ENCODE assay signal across 9 cellular contexts in the genomic region with DNA sequence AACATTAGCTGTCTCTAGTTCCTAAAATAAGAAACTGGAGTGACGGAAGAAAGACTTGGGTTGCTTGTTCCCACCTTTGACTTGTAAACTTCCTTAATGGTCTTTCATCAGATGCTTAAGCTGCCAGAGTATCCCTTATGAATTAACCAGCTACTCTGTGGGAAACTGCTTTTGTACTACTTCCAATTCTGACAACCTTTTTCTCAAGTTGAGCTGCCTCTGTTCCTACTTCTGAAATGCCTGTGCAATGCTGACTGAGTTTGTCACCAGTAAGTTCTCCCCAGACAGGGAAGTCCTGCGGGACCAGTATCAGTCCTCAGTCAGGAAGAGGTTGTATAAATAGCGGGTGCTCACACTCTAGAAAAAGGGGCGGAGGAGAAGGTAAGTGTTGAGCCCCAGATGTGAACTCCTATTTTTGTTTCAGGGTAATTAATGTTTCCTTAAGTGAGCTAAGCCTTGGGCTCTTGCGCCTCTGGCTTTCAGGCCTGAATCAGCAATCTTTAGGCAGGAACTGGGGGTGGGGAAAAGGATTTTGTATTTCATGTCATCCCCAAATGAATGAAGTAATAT.
DNase-seq lines count a peak whose midpoint lies in the region; ATAC-seq and TF ChIP-seq lines count a peak whose summit lies in the region.
"Had no signal": no experiment of that assay in that cellular context is flagged by ENCODE, and none has a peak within 500 bp of the region (broad histone marks: within the 10 kb centered on the region; RNA-seq: fewer than 3 reads in every experiment).

No MANE protein-coding gene starts in this region.

- DNase-seq in NOMO-1 treated with DMSO at 0.1 percent for 48 hours (lab: John Stamatoyannopoulos, UW; ENCODE audit: unreplicated experiment) (peak; percentile 24), heart right ventricle (peak in 1 of 2 donors; percentile 9), glomerular visceral epithelial cell (ENCODE audit: extremely low spot score) (no peak)
- DNase-seq: activated CD4-positive, CD25-positive, alpha-beta regulatory T cell; GOT3 had no signal

- no peak for TF ChIP-seq CTCF in HEK293 (tag by site-specific recombination; IDR thresholded peaks at IDR 0.05)
- peak in 3 of 9 donors; percentile 8 to 28 (median 11) for TF ChIP-seq CTCF in heart right ventricle (IDR thresholded peaks at IDR 0.05)

- peak overlapping the region; percentile 9 to 42 (median 10) for H3K9ac ChIP-seq in skeletal muscle tissue (ENCODE audit: low read depth in 1 of 3, low read length in 3 of 3)

- no peak overlapping the region for H3K4me3 ChIP-seq in HEK293 (ENCODE audit: low read depth, low read length)
- H3K4me3 ChIP-seq in heart right ventricle = no peak overlapping the region
- H3K4me3 ChIP-seq in skeletal muscle tissue (ENCODE audit: low read length in 3 of 3) = peak overlapping the region; percentile 19 to 34 (median 29)

- POLR2A ChIA-PET in HEK293 (lab: Yijun Ruan, JAX) = interaction anchor here (0.7 kb wide), 1 partner anchor 66 kb away, joined by 3 read pairs; no protein-coding TSS in a partner anchor

- H3K36me3 ChIP-seq in HEK293 (ENCODE audit: control insufficient read depth in 2 of 2, insufficient read depth in 1 of 2, low read length in 2 of 2) (no peaks in the 10 kb centered on the region), heart right ventricle (no peaks in the 10 kb centered on the region), skeletal muscle tissue (ENCODE audit: control insufficient read depth in 3 of 3, insufficient read depth in 3 of 3, low read length in 3 of 3) (no peaks in the 10 kb centered on the region)

- ATAC-seq in heart right ventricle (peak in 7 of 8 donors; percentile 16 to 78 (median 55)), HG02763 (IDR thresholded peaks at IDR 0.05; ENCODE audit: unreplicated experiment) (no peak), HG03442 (IDR thresholded peaks at IDR 0.05; ENCODE audit: unreplicated experiment) (no peak)

- intact Hi-C loops in heart right ventricle (cut with DNase I) = loop anchor here in 2 of 10 donors (5.0 kb wide), 2 partner anchors 36 to 41 kb away; no protein-coding TSS in a partner anchor

- 25% methylated on average over 5 of the region's 5 CpGs for WGBS in heart right ventricle, 2 donors

- CTCF ChIA-PET in HEK293 (lab: Yijun Ruan, JAX) = interaction anchor here (1.1 to 2.0 kb wide), 5 partner anchors 8 to 265 kb away, joined by 4 to 10 read pairs (median 6); no protein-coding TSS in a partner anchor

- H3K27me3 ChIP-seq in heart right ventricle (no peaks in the 10 kb centered on the region), skeletal muscle tissue (ENCODE audit: control insufficient read depth in 3 of 3, insufficient read depth in 3 of 3, low read length in 3 of 3) (no peaks in the 10 kb centered on the region)

- H3K27ac ChIP-seq in HEK293 (ENCODE audit: extremely low read depth, low read depth, low read length) (peak overlapping the region; percentile 52; the same call in 1 of the 2 replicates), heart right ventricle (peak overlapping the region in 3 of 10 donors; percentile 8 to 41 (median 33)), skeletal muscle tissue (ENCODE audit: low read depth, low read length) (peak overlapping the region; percentile 66)

- H3K9me3 ChIP-seq in HEK293 (ENCODE audit: control insufficient read depth, insufficient read depth, low read depth, low read length) (no peaks in the 10 kb centered on the region), heart right ventricle (no peaks in the 10 kb centered on the region), skeletal muscle tissue (ENCODE audit: control insufficient read depth in 3 of 3, low read length in 3 of 3) (no peaks in the 10 kb centered on the region)

- H3K4me1 ChIP-seq in HEK293 (ENCODE audit: control insufficient read depth, insufficient read depth, low read length) = peaks cover 24% of the 10 kb centered on the region
- peaks cover 0 to 33% (median 18%) of the 10 kb centered on the region in 9 donors for H3K4me1 ChIP-seq in heart right ventricle
- peaks cover 42 to 59% (median 51%) of the 10 kb centered on the region in 3 donors for H3K4me1 ChIP-seq in skeletal muscle tissue (ENCODE audit: control insufficient read depth in 3 of 3, insufficient read depth in 3 of 3, low read length in 3 of 3)

TF ChIP-seq in HEK293, 187 proteins besides CTCF, POLR2A, EP300 and RAD21 (continues in another document):
- TF ChIP-seq, protein P1, sequence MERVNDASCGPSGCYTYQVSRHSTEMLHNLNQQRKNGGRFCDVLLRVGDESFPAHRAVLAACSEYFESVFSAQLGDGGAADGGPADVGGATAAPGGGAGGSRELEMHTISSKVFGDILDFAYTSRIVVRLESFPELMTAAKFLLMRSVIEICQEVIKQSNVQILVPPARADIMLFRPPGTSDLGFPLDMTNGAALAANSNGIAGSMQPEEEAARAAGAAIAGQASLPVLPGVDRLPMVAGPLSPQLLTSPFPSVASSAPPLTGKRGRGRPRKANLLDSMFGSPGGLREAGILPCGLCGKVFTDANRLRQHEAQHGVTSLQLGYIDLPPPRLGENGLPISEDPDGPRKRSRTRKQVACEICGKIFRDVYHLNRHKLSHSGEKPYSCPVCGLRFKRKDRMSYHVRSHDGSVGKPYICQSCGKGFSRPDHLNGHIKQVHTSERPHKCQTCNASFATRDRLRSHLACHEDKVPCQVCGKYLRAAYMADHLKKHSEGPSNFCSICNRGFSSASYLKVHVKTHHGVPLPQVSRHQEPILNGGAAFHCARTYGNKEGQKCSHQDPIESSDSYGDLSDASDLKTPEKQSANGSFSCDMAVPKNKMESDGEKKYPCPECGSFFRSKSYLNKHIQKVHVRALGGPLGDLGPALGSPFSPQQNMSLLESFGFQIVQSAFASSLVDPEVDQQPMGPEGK (tag by site-specific recombination; IDR thresholded peaks at IDR 0.05) = 0 out of 2 replicates have a peak, but pooled peaks have one; percentile 47
- TF ChIP-seq ZNF830 (tag by site-specific recombination; IDR thresholded peaks at IDR 0.05; ENCODE audit: low read depth) (no peak), ZNF280D (tag by site-specific recombination; IDR thresholded peaks at IDR 0.05) (no peak), ZFP3 (tag by site-specific recombination; IDR thresholded peaks at IDR 0.05; ENCODE audit: low read depth) (no peak), ZNF10 (tag by site-specific recombination; IDR thresholded peaks at IDR 0.05) (no peak), ZNF426 (tag by site-specific recombination; IDR thresholded peaks at IDR 0.05) (no peak), ELK4 (IDR thresholded peaks at IDR 0.05; ENCODE audit: borderline replicate concordance, low read depth, low read length) (no peak), SP2 (tag by site-specific recombination; IDR thresholded peaks at IDR 0.05) (no peak), BCL11B (tag by site-specific recombination; IDR thresholded peaks at IDR 0.05; ENCODE audit: low read depth) (no peak), ZNF394 (tag by site-specific recombination; IDR thresholded peaks at IDR 0.05; ENCODE audit: borderline replicate concordance) (no peak)
- TF ChIP-seq, protein P2, sequence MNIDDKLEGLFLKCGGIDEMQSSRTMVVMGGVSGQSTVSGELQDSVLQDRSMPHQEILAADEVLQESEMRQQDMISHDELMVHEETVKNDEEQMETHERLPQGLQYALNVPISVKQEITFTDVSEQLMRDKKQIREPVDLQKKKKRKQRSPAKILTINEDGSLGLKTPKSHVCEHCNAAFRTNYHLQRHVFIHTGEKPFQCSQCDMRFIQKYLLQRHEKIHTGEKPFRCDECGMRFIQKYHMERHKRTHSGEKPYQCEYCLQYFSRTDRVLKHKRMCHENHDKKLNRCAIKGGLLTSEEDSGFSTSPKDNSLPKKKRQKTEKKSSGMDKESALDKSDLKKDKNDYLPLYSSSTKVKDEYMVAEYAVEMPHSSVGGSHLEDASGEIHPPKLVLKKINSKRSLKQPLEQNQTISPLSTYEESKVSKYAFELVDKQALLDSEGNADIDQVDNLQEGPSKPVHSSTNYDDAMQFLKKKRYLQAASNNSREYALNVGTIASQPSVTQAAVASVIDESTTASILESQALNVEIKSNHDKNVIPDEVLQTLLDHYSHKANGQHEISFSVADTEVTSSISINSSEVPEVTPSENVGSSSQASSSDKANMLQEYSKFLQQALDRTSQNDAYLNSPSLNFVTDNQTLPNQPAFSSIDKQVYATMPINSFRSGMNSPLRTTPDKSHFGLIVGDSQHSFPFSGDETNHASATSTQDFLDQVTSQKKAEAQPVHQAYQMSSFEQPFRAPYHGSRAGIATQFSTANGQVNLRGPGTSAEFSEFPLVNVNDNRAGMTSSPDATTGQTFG (tag by site-specific recombination; IDR thresholded peaks at IDR 0.05; ENCODE audit: borderline replicate concordance) = no peak

Comparison
In these comparisons a context has a peak if more than half of its experiments do, and no peak if none do; other contexts are left out.
1. H3K4me3 ChIP-seq: peak in skeletal muscle tissue (3 of 3); none in HEK293 (single experiment) and heart right ventricle (0 of 10).
2. ATAC-seq: peak in heart right ventricle (7 of 8); none in HG02763 (single experiment) and HG03442 (single experiment).